Comparison of ENCODE assay signal across 2 cellular contexts in genomic region chr2:944693-945092, GRCh38.
A peak's percentile ranks its signal among the peaks of the same experiment; 100 is the strongest.
TF ChIP-seq lines count a peak whose summit lies in the region.

No MANE protein-coding gene starts in this region.

TF ChIP-seq in HEK293, 187 proteins besides CTCF, POLR2A, EP300 and RAD21:
- TF ChIP-seq ZNF280C (tag by site-specific recombination; IDR thresholded peaks at IDR 0.05) = no peak
- TF ChIP-seq TRIM28 (IDR thresholded peaks at IDR 0.05; ENCODE audit: borderline replicate concordance, low read length) = 0 out of 2 replicates have a peak, but pooled peaks have one; percentile 31

TF ChIP-seq in H1, 55 proteins besides CTCF, POLR2A, EP300 and RAD21:
- TF ChIP-seq HDAC6 (IDR thresholded peaks at IDR 0.05; ENCODE audit: low read depth, low read length) (no peak), YY1 (IDR thresholded peaks at IDR 0.05; ENCODE audit: low read depth, low read length) (no peak), KDM1A (IDR thresholded peaks at IDR 0.05; ENCODE audit: borderline replicate concordance, low read length) (peak; percentile 94), HDAC2 (IDR thresholded peaks at IDR 0.05; ENCODE audit: borderline replicate concordance in 1 of 2, low read depth in 2 of 2, low read length in 2 of 2) (peak in 1 of 2 experiments; percentile 35; a peak in 1 of 4 replicates)
TF ChIP-seq in H1: peak in this region for 2.
